Comparison of ENCODE assay signal across 31 cellular contexts in genomic region chr15:71341811-71342550, GRCh38.
"Had no signal": no experiment of that assay in that cellular context is flagged by ENCODE, and none has a peak within 500 bp of the region (broad histone marks: within the 10 kb centered on the region; RNA-seq: fewer than 3 reads in every experiment).

No MANE protein-coding gene starts in this region.

- H3K27me3 ChIP-seq: brain microvascular endothelial cell, Peyer's patch had no signal

- H3K36me3 Mint-ChIP-seq: activated naive CD8-positive, alpha-beta T cell had no signal

- H3K27ac ChIP-seq: brain microvascular endothelial cell, Peyer's patch had no signal

- H3K4me3 ChIP-seq: Peyer's patch had no signal

- H3K27ac Mint-ChIP-seq: activated CD4-positive, alpha-beta T cell treated with anti-CD3 and anti-CD28 coated beads, Interleukin-2, amount 10 ng/mL, durations not matched to agents 24 days and 14 days; activated CD8-positive, alpha-beta T cell treated with anti-CD3 and anti-CD28 coated beads for 36 hours; activated naive CD8-positive, alpha-beta T cell; activated naive CD8-positive, alpha-beta T cell treated with anti-CD3 and anti-CD28 coated beads, Interleukin-2, amount 50 U/mL, for 24 hours; activated T-helper 2 cell treated with anti-CD3 and anti-CD28 coated beads, Interferon-gamma antibody, Interleukin-2, Interleukin-4, amounts not matched to agents 10 μg/mL and 5 μg/mL and 100 μg/mL, durations not matched to agents 14 hours and 24 hours and 36 hours had no signal

- H3K9me3 ChIP-seq: Peyer's patch had no signal

- H3K36me3 ChIP-seq: Peyer's patch had no signal

- DNase-seq: activated CD4-positive, alpha-beta T cell treated with anti-CD3 and anti-CD28 coated beads, Interleukin-2, amount 10 ng/mL, durations not matched to agents 24 days and 14 days; activated CD4-positive, alpha-beta T cell treated with anti-CD3 and anti-CD28 coated beads, Interleukin-2, amount 50 U/mL, for 4 hours; activated CD8-positive, alpha-beta T cell treated with anti-CD3 and anti-CD28 coated beads for 36 hours; activated gamma-delta T cell; activated naive CD4-positive, alpha-beta T cell treated with Interleukin-2 at 50 U/mL for 16 hours; activated naive CD8-positive, alpha-beta T cell treated with anti-CD3 and anti-CD28 coated beads, Interleukin-2, amount 50 U/mL, for 24 hours; activated T-cell treated with anti-CD3 and anti-CD28 coated beads, Interleukin-2, amount 50 U/mL, for 1 hour; anterior cingulate cortex; brain microvascular endothelial cell; central memory CD4-positive, alpha-beta T cell; Kasumi-1; KG1; MM.1S; MV-4-11; NCI-H1092; NCI-H1436 treated with DMSO at 0.1 percent for 48 hours; NCI-H1694 treated with DMSO at 0.1 percent for 48 hours; NCI-H2029; NCI-H2171; NCI-H510A; NCI-H69; NK-92 treated with Interleukin-12 subunit alpha and Interleukin-12 subunit beta, amount 100 ng/mL, for 24 hours; PC-3; Peyer's patch; Right ventricle myocardium superior; SW 1271; T-helper 1 cell; T-helper 2 cell; T-helper 9 cell had no signal

- H3K4me3 Mint-ChIP-seq: activated CD4-positive, alpha-beta T cell treated with anti-CD3 and anti-CD28 coated beads, Interleukin-2, amount 10 ng/mL, durations not matched to agents 24 days and 14 days; activated CD8-positive, alpha-beta T cell treated with anti-CD3 and anti-CD28 coated beads for 36 hours; activated naive CD8-positive, alpha-beta T cell; activated naive CD8-positive, alpha-beta T cell treated with anti-CD3 and anti-CD28 coated beads, Interleukin-2, amount 50 U/mL, for 24 hours had no signal

- ATAC-seq: activated CD8-positive, alpha-beta T cell treated with anti-CD3 and anti-CD28 coated beads for 36 hours; activated naive CD8-positive, alpha-beta T cell treated with anti-CD3 and anti-CD28 coated beads, Interleukin-2, amount 50 U/mL, for 24 hours; PC-3 had no signal

- H3K4me1 Mint-ChIP-seq: activated CD4-positive, alpha-beta T cell treated with anti-CD3 and anti-CD28 coated beads, Interleukin-2, amount 10 ng/mL, durations not matched to agents 24 days and 14 days; activated naive CD8-positive, alpha-beta T cell treated with anti-CD3 and anti-CD28 coated beads, Interleukin-2, amount 50 U/mL, for 24 hours had no signal

- H3K27me3 Mint-ChIP-seq: activated CD4-positive, alpha-beta T cell treated with anti-CD3 and anti-CD28 coated beads, Interleukin-2, amount 10 ng/mL, durations not matched to agents 24 days and 14 days; activated CD8-positive, alpha-beta T cell treated with anti-CD3 and anti-CD28 coated beads for 36 hours; activated naive CD8-positive, alpha-beta T cell treated with anti-CD3 and anti-CD28 coated beads, Interleukin-2, amount 50 U/mL, for 24 hours had no signal

- H3K9me3 Mint-ChIP-seq: activated CD4-positive, alpha-beta T cell treated with anti-CD3 and anti-CD28 coated beads, Interleukin-2, amount 10 ng/mL, durations not matched to agents 24 days and 14 days; activated CD8-positive, alpha-beta T cell treated with anti-CD3 and anti-CD28 coated beads for 36 hours; activated naive CD8-positive, alpha-beta T cell treated with anti-CD3 and anti-CD28 coated beads, Interleukin-2, amount 50 U/mL, for 24 hours; activated T-helper 2 cell treated with anti-CD3 and anti-CD28 coated beads, Interferon-gamma antibody, Interleukin-2, Interleukin-4, amounts not matched to agents 10 μg/mL and 5 μg/mL and 100 μg/mL, durations not matched to agents 14 hours and 24 hours and 36 hours had no signal

- H3K4me1 ChIP-seq: Peyer's patch had no signal
